In the genomic region with DNA sequence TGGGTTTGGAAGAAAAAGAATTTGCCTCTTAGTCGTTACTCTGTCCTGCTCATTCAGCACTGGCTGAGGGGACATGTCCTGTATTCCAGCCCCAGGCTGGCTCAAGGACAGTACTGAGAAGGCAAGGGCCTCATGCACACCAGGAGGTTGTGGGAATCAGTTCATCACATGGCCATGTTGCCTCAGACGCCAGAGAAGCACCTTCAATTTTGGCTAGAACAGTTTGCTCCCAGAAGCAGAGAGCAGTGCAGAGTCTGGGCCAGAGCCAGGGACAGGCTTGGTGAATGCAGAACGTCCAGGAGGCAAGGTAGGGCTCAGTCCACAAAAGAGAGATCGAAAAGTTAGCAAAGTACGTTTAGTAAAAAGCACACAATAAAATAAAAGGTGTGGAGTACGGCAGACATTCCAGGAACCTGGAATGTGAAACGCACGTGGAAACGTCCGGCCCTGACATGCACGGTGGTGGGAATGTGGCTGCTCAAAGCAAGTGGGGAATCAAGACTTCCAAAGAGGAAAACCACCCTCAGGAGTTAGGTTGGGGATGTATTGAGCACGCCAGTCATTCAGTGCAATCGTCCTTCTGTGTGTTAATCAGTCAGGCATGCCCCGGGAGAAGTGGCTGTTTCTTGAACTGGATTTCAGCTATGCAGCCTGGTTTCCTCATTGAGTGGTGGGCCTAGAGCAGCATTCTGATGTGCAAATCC, we compare ENCODE assay signal across 15 cellular contexts. TPM values are rescaled to one million over a fixed set of nuclear protein-coding genes. Genes with fewer than 3 reads are reported as not detected.
DNase-seq lines count a peak whose midpoint lies in the region; TF ChIP-seq lines count a peak whose summit lies in the region.
"Had no signal": no experiment of that assay in that cellular context is flagged by ENCODE, and none has a peak within 500 bp of the region (broad histone marks: within the 10 kb centered on the region; RNA-seq: fewer than 3 reads in every experiment).

No MANE protein-coding gene starts in this region.

- H3K23ac ChIP-seq in mesenchymal stem cell (ENCODE audit: low read length in 2 of 2), result no peak overlapping the region

- H3K4me1 ChIP-seq in mesenchymal stem cell (ENCODE audit: control insufficient read depth, insufficient read depth, low read depth, low read length), result peaks cover 21% of the 10 kb centered on the region

- H3K4ac ChIP-seq in mesenchymal stem cell (ENCODE audit: low read depth in 1 of 2, low read length in 2 of 2), result no peak overlapping the region

- H3K4me1 Mint-ChIP-seq in type B pancreatic cell (ENCODE audit: unreplicated experiment), result peaks cover 19% of the 10 kb centered on the region

- no peaks in the 10 kb centered on the region for H3K9me3 ChIP-seq in mesenchymal stem cell (ENCODE audit: control insufficient read depth, low read length)
- H3K9me3 ChIP-seq: ovary, testis had no signal

- H2BK120ac ChIP-seq in mesenchymal stem cell (ENCODE audit: low read depth, low read length), result no peak overlapping the region

- no peaks in the 10 kb centered on the region for H3K36me3 ChIP-seq in mesenchymal stem cell (ENCODE audit: control insufficient read depth in 1 of 2, insufficient read depth in 2 of 2, low read depth in 1 of 2, low read length in 2 of 2)
- H3K36me3 ChIP-seq: ovary had no signal

- H3K36me3 Mint-ChIP-seq in type B pancreatic cell, result no peaks in the 10 kb centered on the region

- H3K14ac ChIP-seq in mesenchymal stem cell (ENCODE audit: low read length in 2 of 2), result no peak overlapping the region

- H2AFZ ChIP-seq in mesenchymal stem cell (ENCODE audit: low read depth, low read length), result no peak overlapping the region

- peak overlapping the region; percentile 30 for H3K27ac Mint-ChIP-seq in type B pancreatic cell

- peaks cover 13% of the 10 kb centered on the region for H3K27me3 Mint-ChIP-seq in type B pancreatic cell

- H2BK5ac ChIP-seq in mesenchymal stem cell (ENCODE audit: low read depth, low read length, poor library complexity, severe bottlenecking), result no peak overlapping the region

- H3K18ac ChIP-seq in mesenchymal stem cell (ENCODE audit: low read depth in 1 of 2, low read length in 2 of 2), result no peak overlapping the region

- H3K4me2 ChIP-seq in mesenchymal stem cell (ENCODE audit: low read length, poor library complexity, severe bottlenecking), result no peak overlapping the region

- H3K4me3 ChIP-seq in epithelial cell of esophagus (ENCODE audit: low read length), result no peak overlapping the region
- no peak overlapping the region for H3K4me3 ChIP-seq in mesenchymal stem cell (ENCODE audit: insufficient read depth in 1 of 2, low read depth in 1 of 2, low read length in 2 of 2)
- H3K4me3 ChIP-seq: ovary, testis had no signal

- H3K79me1 ChIP-seq in mesenchymal stem cell (replicated peaks; ENCODE audit: low read length, poor library complexity, severe bottlenecking), result no peaks in the 10 kb centered on the region

- WGBS in mesenchymal stem cell, result 88% methylated on average over 14 of the region's 14 CpGs

- H3K4me3 Mint-ChIP-seq in type B pancreatic cell, result no peak overlapping the region

- H3K9ac ChIP-seq in mesenchymal stem cell (ENCODE audit: low read length), result no peak overlapping the region

- DNase-seq in SKM-1 treated with dmso at 0.1 percent for 144 hours (lab: John Stamatoyannopoulos, UW; ENCODE audit: unreplicated experiment) (peak; percentile 10), SKM-1 (lab: John Stamatoyannopoulos, UW; ENCODE audit: unreplicated experiment) (no peak), epithelial cell of esophagus (ENCODE audit: low read depth) (peak; percentile 65), mesenchymal stem cell (no peak), type B pancreatic cell (ENCODE audit: extremely low spot score, unreplicated experiment) (no peak), DMS 273 (lab: John Stamatoyannopoulos, UW; ENCODE audit: unreplicated experiment) (no peak), AML-193 (lab: John Stamatoyannopoulos, UW) (no peak), NCI-H526 treated with DMSO at 0.1 percent for 48 hours (lab: John Stamatoyannopoulos, UW) (no peak)
- DNase-seq: activated CD8-positive, alpha-beta memory T cell treated with anti-CD3 and anti-CD28 coated beads for 24 hours; activated gamma-delta T cell; NCI-H1105; NK-92 treated with Interleukin-12 subunit alpha and Interleukin-12 subunit beta, amount 100 ng/mL, for 24 hours; ovary; stimulated activated CD4-positive, alpha-beta T cell treated with anti-CD3 and anti-CD28 coated beads, Interleukin-15, amount 100 ng/mL, for 24 hours; testis had no signal

- H2AK5ac ChIP-seq in mesenchymal stem cell (ENCODE audit: low read length, severe bottlenecking), result no peak overlapping the region

- peaks cover 11 to 14% of the 10 kb centered on the region in 2 experiments for H3K27me3 ChIP-seq in mesenchymal stem cell (ENCODE audit: control insufficient read depth in 1 of 2, insufficient read depth in 1 of 2, low read length in 2 of 2)
- H3K27me3 ChIP-seq: ovary, testis had no signal

- no peak overlapping the region for H2BK15ac ChIP-seq in mesenchymal stem cell (ENCODE audit: low read depth, poor library complexity, severe bottlenecking)

- H2BK12ac ChIP-seq in mesenchymal stem cell (ENCODE audit: low read length in 2 of 2), result no peak overlapping the region

- TF ChIP-seq CTCF in epithelial cell of esophagus (IDR thresholded peaks at IDR 0.05; ENCODE audit: insufficient read depth, low read depth, low read length, missing control alignments), result no peak
- no peak for TF ChIP-seq CTCF in type B pancreatic cell (conservative IDR thresholded peaks at IDR 0.05)

- no peak overlapping the region for H4K91ac ChIP-seq in mesenchymal stem cell (ENCODE audit: low read length)

- H4K8ac ChIP-seq in mesenchymal stem cell (ENCODE audit: low read length), result peak overlapping the region; percentile 20

- no peak overlapping the region for H3K27ac ChIP-seq in mesenchymal stem cell (ENCODE audit: low read length, poor library complexity, severe bottlenecking)
- H3K27ac ChIP-seq: ovary had no signal

- no peaks in the 10 kb centered on the region for H3K9me3 Mint-ChIP-seq in type B pancreatic cell

RNA-seq across cellular contexts. Expression of gene SLC2A9, which starts 1.2 kb away (rescaled TPM):
- polyA plus RNA-seq in mesenchymal stem cell (2013, experiment 1 of 2), result 0.33 TPM
- polyA plus RNA-seq in mesenchymal stem cell (2013, experiment 2 of 2), result 0.34 TPM
- total RNA-seq in type B pancreatic cell (ENCODE audit: low replicate concordance), result 1.1 and 2.5 TPM in 2 replicates

Comparison
In these comparisons a context has a peak if more than half of its experiments do, and no peak if none do; other contexts are left out.
1. DNase-seq: peak in SKM-1 treated with dmso at 0.1 percent for 144 hours (single experiment) and epithelial cell of esophagus (single experiment); none in SKM-1 (single experiment), mesenchymal stem cell (single experiment), type B pancreatic cell (single experiment), DMS 273 (single experiment), AML-193 (0 of 2) and NCI-H526 treated with DMSO at 0.1 percent for 48 hours (single experiment).